ENCODE assay signal across 8 cellular contexts in the genomic region with DNA sequence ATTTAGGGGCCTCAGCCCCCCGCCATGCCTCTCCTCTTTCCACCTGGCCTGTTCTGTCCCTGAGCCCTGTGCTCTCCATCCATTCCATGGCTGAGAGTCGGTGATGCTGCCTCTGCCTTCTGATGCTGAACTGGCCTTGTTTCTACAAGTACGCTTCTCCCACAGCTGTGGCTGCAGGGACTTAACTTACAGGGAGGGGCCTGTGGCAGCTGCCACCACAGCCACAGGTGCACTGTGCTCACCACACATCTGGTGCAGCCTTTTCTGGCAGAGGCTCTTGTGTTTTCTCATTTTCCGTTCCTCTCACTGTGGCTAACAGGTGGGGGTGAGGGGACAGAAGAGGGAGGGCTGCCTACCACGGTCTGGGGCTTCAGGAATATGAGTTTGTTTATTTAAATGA. TPM values are rescaled to one million over a fixed set of nuclear protein-coding genes. Genes with fewer than 3 reads are reported as not detected.
DNase-seq lines count a peak whose midpoint lies in the region; ATAC-seq lines count a peak whose summit lies in the region.

No MANE protein-coding gene starts in this region.

- H3K4me3 Mint-ChIP-seq in memory B cell, result peak overlapping the region; percentile 81

- ATAC-seq in GM18508 (IDR thresholded peaks at IDR 0.05; ENCODE audit: insufficient read depth, unreplicated experiment), result peak; percentile 89
- peak; percentile 96 for ATAC-seq in GM21515 (IDR thresholded peaks at IDR 0.05; ENCODE audit: unreplicated experiment)
- ATAC-seq in HG03469 (IDR thresholded peaks at IDR 0.05; ENCODE audit: unreplicated experiment), result peak; percentile 80
- ATAC-seq in memory B cell (ENCODE audit: low read depth), result peak; percentile 91

- DNase-seq in memory B cell (ENCODE audit: low spot score in 2 of 2), result peak; percentile 9 to 25
- no peak for DNase-seq in NCI-H446 treated with DMSO at 0.1 percent for 48 hours (lab: John Stamatoyannopoulos, UW)
- DNase-seq in Ammon's horn (ENCODE audit: low spot score), result no peak
- DNase-seq in cardiac septum (ENCODE audit: low spot score), result no peak
- no peak for DNase-seq in activated gamma-delta T cell treated with Interleukin-2 at 50 U/mL for 16 hours

- intact Hi-C loops in cardiac septum (cut with DNase I), result no loop called here

- peaks cover 13% of the 10 kb centered on the region for H3K27me3 Mint-ChIP-seq in memory B cell

- H3K9me3 Mint-ChIP-seq in memory B cell, result no peaks in the 10 kb centered on the region

- H3K27ac Mint-ChIP-seq in memory B cell, result peak overlapping the region; percentile 70

- H3K4me1 Mint-ChIP-seq in memory B cell, result peaks cover 12% of the 10 kb centered on the region

- H3K36me3 Mint-ChIP-seq in memory B cell, result no peaks in the 10 kb centered on the region

RNA-seq across cellular contexts. Expression of gene FMO1, which starts 4.2 kb away (rescaled TPM):
- total RNA-seq in cardiac septum, result 1.3 TPM

Comparison
In these comparisons a context has a peak if more than half of its experiments do, and no peak if none do; other contexts are left out.
1. DNase-seq: peak in memory B cell (2 of 2); none in NCI-H446 treated with DMSO at 0.1 percent for 48 hours (single experiment), Ammon's horn (single experiment), cardiac septum (single experiment) and activated gamma-delta T cell treated with Interleukin-2 at 50 U/mL for 16 hours (single experiment).
2. Peak in every context shown above with its lines, with median percentiles within 50 percentile points of each other: ATAC-seq.